ENCODE assay signal across 22 cellular contexts in genomic region chr5:75007537-75007847, GRCh38. TPM values are rescaled to one million over a fixed set of nuclear protein-coding genes. Genes with fewer than 3 reads are reported as not detected.
A peak's percentile ranks its signal among the peaks of the same experiment; 100 is the strongest.
DNase-seq lines count a peak whose midpoint lies in the region; ATAC-seq and TF ChIP-seq lines count a peak whose summit lies in the region.
"Had no signal": no experiment of that assay in that cellular context is flagged by ENCODE, and none has a peak within 500 bp of the region (broad histone marks: within the 10 kb centered on the region; RNA-seq: fewer than 3 reads in every experiment).

No MANE protein-coding gene starts in this region.

- peaks cover 9% of the 10 kb centered on the region; the same call in 1 of the 2 replicates for H3K9me3 ChIP-seq in SK-N-MC (ENCODE audit: low read depth, low read length)
- peaks cover 5% of the 10 kb centered on the region for H3K9me3 ChIP-seq in CD4-positive, alpha-beta T cell (ENCODE audit: control insufficient read depth, low read length)
- H3K9me3 ChIP-seq: BE2C, neutrophil had no signal

- ATAC-seq in esophagus mucosa: no peak
- no peak for ATAC-seq in CD4-positive, alpha-beta T cell (ENCODE audit: poor library complexity)
- ATAC-seq: heart right ventricle, Panc1 had no signal

- peak; percentile 77 for DNase-seq in EL
- no peak for DNase-seq in SK-N-MC (ENCODE audit: low read depth, low spot score)
- peak; percentile 48 for DNase-seq in fibroblast of mammary gland (ENCODE audit: low read depth)
- peak in 1 of 2 experiments; percentile 44 for DNase-seq in mesothelial cell of epicardium (ENCODE audit: low spot score in 2 of 2, unreplicated experiment in 2 of 2)
- DNase-seq in NCI-H2081 (lab: John Stamatoyannopoulos, UW): no peak
- no peak for DNase-seq in activated CD4-positive, alpha-beta T cell treated with anti-CD3 and anti-CD28 coated beads for 4 hours
- no peak for DNase-seq in CD4-positive, alpha-beta T cell
- DNase-seq: activated naive CD4-positive, alpha-beta T cell treated with anti-CD3 and anti-CD28 coated beads for 36 hours; BE2C; GF-D8; heart right ventricle; NCI-H1092; NCI-H2107; NCI-H748 treated with DMSO at 0.1 percent for 48 hours; stimulated activated CD4-positive, alpha-beta T cell treated with anti-CD3 and anti-CD28 coated beads, Interleukin-4, amount 100 ng/mL, for 4 hours; stimulated activated CD8-positive, alpha-beta memory T cell treated with anti-CD3 and anti-CD28 coated beads, Interleukin-4, amount 100 ng/mL, for 48 hours had no signal

- no peak overlapping the region for H3K4me3 Mint-ChIP-seq in mesothelial cell of epicardium
- no peak overlapping the region for H3K4me3 Mint-ChIP-seq in CD4-positive, alpha-beta T cell
- H3K4me3 Mint-ChIP-seq: activated naive CD4-positive, alpha-beta T cell treated with anti-CD3 and anti-CD28 coated beads for 36 hours; brain; dendritic cell treated with granulocyte-macrophage colony-stimulating factor and Interleukin-4, amounts not matched to agents 40 ng/mL and 50 ng/mL, for 4 days had no signal

- H3K36me3 Mint-ChIP-seq in mesothelial cell of epicardium: peaks cover 6% of the 10 kb centered on the region
- H3K36me3 Mint-ChIP-seq in CD4-positive, alpha-beta T cell (ENCODE audit: low read depth): peaks cover 5% of the 10 kb centered on the region
- H3K36me3 Mint-ChIP-seq: brain had no signal

- peaks cover 16% of the 10 kb centered on the region for H3K9me3 Mint-ChIP-seq in mesothelial cell of epicardium
- no peaks in the 10 kb centered on the region for H3K9me3 Mint-ChIP-seq in CD4-positive, alpha-beta T cell

- H3K4me3 ChIP-seq in SK-N-MC: peak overlapping the region; percentile 62
- no peak overlapping the region for H3K4me3 ChIP-seq in fibroblast of mammary gland (ENCODE audit: control insufficient read depth, low read depth, low read length)
- H3K4me3 ChIP-seq: heart right ventricle had no signal

- peak overlapping the region; percentile 98 for H3K27ac Mint-ChIP-seq in mesothelial cell of epicardium
- H3K27ac Mint-ChIP-seq in CD4-positive, alpha-beta T cell: no peak overlapping the region
- H3K27ac Mint-ChIP-seq: activated naive CD4-positive, alpha-beta T cell treated with anti-CD3 and anti-CD28 coated beads for 36 hours; brain; dendritic cell treated with granulocyte-macrophage colony-stimulating factor and Interleukin-4, amounts not matched to agents 40 ng/mL and 50 ng/mL, for 4 days had no signal

- H3K4me1 Mint-ChIP-seq in mesothelial cell of epicardium: peaks cover 39% of the 10 kb centered on the region
- peaks cover 3% of the 10 kb centered on the region for H3K4me1 Mint-ChIP-seq in CD4-positive, alpha-beta T cell (ENCODE audit: low read depth)
- H3K4me1 Mint-ChIP-seq: brain had no signal

- intact Hi-C loops in CD4-positive, alpha-beta T cell (cut with DNase I, micrococcal nuclease): no loop called here

- H3K9ac ChIP-seq in SK-N-MC (ENCODE audit: insufficient read length): no peak overlapping the region
- H3K9ac ChIP-seq: KMS-11 had no signal

- H3K36me3 ChIP-seq in SK-N-MC (ENCODE audit: insufficient read depth, low read length): no peaks in the 10 kb centered on the region
- H3K36me3 ChIP-seq: BE2C, heart right ventricle, neutrophil had no signal

- H3K27ac ChIP-seq in SK-N-MC: peak overlapping the region; percentile 87
- no peak overlapping the region for H3K27ac ChIP-seq in CD4-positive, alpha-beta T cell (ENCODE audit: low read depth, low read length)
- H3K27ac ChIP-seq: heart right ventricle, KMS-11, neutrophil had no signal

- H3K27me3 Mint-ChIP-seq in mesothelial cell of epicardium (ENCODE audit: low read depth): no peaks in the 10 kb centered on the region
- no peaks in the 10 kb centered on the region for H3K27me3 Mint-ChIP-seq in CD4-positive, alpha-beta T cell
- H3K27me3 Mint-ChIP-seq: brain; dendritic cell treated with granulocyte-macrophage colony-stimulating factor and Interleukin-4, amounts not matched to agents 40 ng/mL and 50 ng/mL, for 4 days had no signal

- CTCF ChIA-PET in CD4-positive, alpha-beta T cell (lab: Charles Lee): no interaction called here

- TF ChIP-seq CTCF in fibroblast of mammary gland (conservative IDR thresholded peaks at IDR 0.05; ENCODE audit: control insufficient read depth, insufficient read depth, low read depth, low read length): no peak
- no peak for TF ChIP-seq CTCF in mesothelial cell of epicardium (IDR thresholded peaks at IDR 0.05; ENCODE audit: unreplicated experiment)
- no peak for TF ChIP-seq CTCF in CD4-positive, alpha-beta T cell (IDR thresholded peaks at IDR 0.05)

- no peaks in the 10 kb centered on the region for H3K27me3 ChIP-seq in CD4-positive, alpha-beta T cell (ENCODE audit: control insufficient read depth, insufficient read depth, low read length)
- H3K27me3 ChIP-seq: neutrophil had no signal

- POLR2A ChIA-PET in CD4-positive, alpha-beta T cell (lab: Charles Lee): no interaction called here

RNA-seq across cellular contexts. Expression of gene GCNT4, which starts 44.9 kb away (rescaled TPM):
- total RNA-seq in mesothelial cell of epicardium (1.7 to 1.9 TPM (median 1.8 TPM) in 3 replicates), esophagus mucosa (1.4 TPM)
- total RNA-seq in CD4-positive, alpha-beta T cell: 1 to 10 TPM; 7.2 to 7.4 TPM

Comparison
In these comparisons a context has a peak if more than half of its experiments do, and no peak if none do; other contexts are left out.
1. DNase-seq: peak in EL (single experiment) and fibroblast of mammary gland (single experiment); none in SK-N-MC (single experiment), NCI-H2081 (0 of 2), activated CD4-positive, alpha-beta T cell treated with anti-CD3 and anti-CD28 coated beads for 4 hours (0 of 2) and CD4-positive, alpha-beta T cell (0 of 10).